In genomic region chr19:49453013-49453756, GRCh38 we compare ENCODE assay signal across 8 cellular contexts. TPM values are rescaled to one million over a fixed set of nuclear protein-coding genes. Genes with fewer than 3 reads are reported as not detected.
DNase-seq lines count a peak whose midpoint lies in the region; TF ChIP-seq lines count a peak whose summit lies in the region.

TSS of gene ALDH16A1 (plus strand) at chr19:49453225. CDS start at chr19:49453332, 107 bp downstream.

- POLR2A ChIA-PET in HEK293T (lab: Yijun Ruan, JAX), result interaction anchor here (0.6 to 4.7 kb wide), 30 partner anchors 8 to 397 kb away, joined by 3 to 41 read pairs (median 5); partner anchors contain the start of genes FLT3LG, GFY, RPS11 and SLC17A7

- H3K4me3 ChIP-seq in neutrophil (ENCODE audit: low read depth in 1 of 2, low read length in 1 of 2), result peak within 1 kb of the TSS; percentile 83 to 97

- peak; percentile 53 for TF ChIP-seq CTCF in neutrophil (IDR thresholded peaks at IDR 0.05)

- in situ Hi-C loops in SK-MEL-5 (cut with HindIII; ENCODE audit: low pct_unique_long_range_greater_than_20kb, low sequenced_read_pairs), result no loop called here

- H3K9me3 ChIP-seq in neutrophil, result no peaks in the 10 kb centered on the region

- no peaks in the 10 kb centered on the region for H3K27me3 ChIP-seq in neutrophil

- no peaks in the 10 kb centered on the region for H3K36me3 ChIP-seq in neutrophil

- CTCF ChIA-PET in HEK293T (lab: Yijun Ruan, JAX), result interaction anchor here (1.1 to 2.3 kb wide), 4 partner anchors 8 to 23 kb away, joined by 3 to 6 read pairs (median 5); partner anchors contain the start of gene FLT3LG

- H3K27ac ChIP-seq in neutrophil (peak within 1 kb of the TSS; percentile 88), substantia nigra (ENCODE audit: low read depth, low read length, poor library complexity, severe bottlenecking) (peak within 1 kb of the TSS; percentile 90)

- DNase-seq in GF-D8 (lab: John Stamatoyannopoulos, UW), result peak; percentile 94
- DNase-seq in HEK293T (ENCODE audit: extremely low spot score), result peak; percentile 96
- DNase-seq in MV-4-11 (lab: John Stamatoyannopoulos, UW), result peak; percentile 99
- DNase-seq in SK-MEL-5 (ENCODE audit: low read depth, low spot score), result peak; percentile 97
- DNase-seq in activated naive CD4-positive, alpha-beta T cell treated with Interleukin-2 at 50 U/mL for 16 hours, result peak; percentile 98
- peak; percentile 96 for DNase-seq in foreskin melanocyte
- DNase-seq in substantia nigra (lab: John Stamatoyannopoulos, UW), result peak; percentile 88 to 99 (median 97)

- peaks cover 24 to 25% of the 10 kb centered on the region in 2 experiments for H3K4me1 ChIP-seq in neutrophil (ENCODE audit: control insufficient read depth in 1 of 2, insufficient read depth in 1 of 2, low read depth in 1 of 2, low read length in 1 of 2)

TF ChIP-seq in HEK293T, 16 proteins besides CTCF, POLR2A, EP300 and RAD21:
- peak; percentile 87 for TF ChIP-seq L3MBTL2 (conservative IDR thresholded peaks at IDR 0.05)
- no peak for TF ChIP-seq BHLHE40 (IDR thresholded peaks at IDR 0.05; ENCODE audit: borderline replicate concordance)

RNA-seq across cellular contexts. Expression of gene ALDH16A1, which starts in this region (rescaled TPM):
- total RNA-seq in SK-MEL-5 (2014; rRNA removed; shearing (Covaris generic)), result 15.1 and 16.7 TPM in 2 replicates
- 23.0 and 27.3 TPM in 2 replicates for polyA plus RNA-seq in SK-MEL-5 (2015; cell fraction: cytosol; rRNA removed)
- 18.7 and 24.1 TPM in 2 replicates for polyA plus RNA-seq in SK-MEL-5 (2015; cell fraction: nucleus; rRNA removed)

Comparison
In these comparisons a context has a peak if more than half of its experiments do, and no peak if none do; other contexts are left out.
1. Peak in every context shown above with its lines: DNase-seq, H3K4me3 ChIP-seq and H3K27ac ChIP-seq.